Comparison of ENCODE assay signal across 8 cellular contexts in the genomic region with DNA sequence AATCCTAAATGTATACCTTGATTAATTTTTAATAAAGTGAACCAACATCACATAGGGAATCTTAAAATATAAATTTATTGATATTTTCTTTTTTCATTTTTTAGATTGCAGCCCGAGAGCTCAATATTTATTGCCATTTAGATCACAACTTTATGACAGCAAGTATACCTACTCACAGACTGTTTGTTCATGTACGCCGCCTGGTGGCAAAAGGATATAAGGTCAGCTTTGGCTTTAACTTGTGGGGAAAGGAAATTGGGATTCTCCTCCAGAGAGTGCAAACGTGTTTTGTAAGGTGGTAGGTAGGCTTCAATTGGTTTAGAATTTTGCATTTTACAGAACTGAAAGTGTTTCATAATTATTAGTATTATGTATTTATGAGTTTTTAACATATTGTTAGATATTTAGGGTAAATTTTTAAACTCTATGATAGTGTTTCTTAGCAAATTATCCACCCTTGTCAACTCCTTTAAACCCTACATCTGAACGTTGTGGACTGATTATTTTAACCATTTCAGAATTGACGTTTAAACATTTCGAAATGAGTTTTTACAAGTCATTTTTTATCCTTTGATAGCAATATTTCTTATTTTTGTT. TPM values are rescaled to one million over a fixed set of nuclear protein-coding genes. Genes with fewer than 3 reads are reported as not detected.
A peak's percentile ranks its signal among the peaks of the same experiment; 100 is the strongest.
DNase-seq lines count a peak whose midpoint lies in the region; ATAC-seq and TF ChIP-seq lines count a peak whose summit lies in the region.

No MANE protein-coding gene starts in this region.

- no peak overlapping the region for H3K9ac ChIP-seq in neural progenitor cell

- TF ChIP-seq CTCF in GM12801 (IDR thresholded peaks at IDR 0.05; ENCODE audit: extremely low read depth, insufficient read length): peak; percentile 59
- peak; percentile 36 to 93 (median 90) for TF ChIP-seq CTCF in Peyer's patch (IDR thresholded peaks at IDR 0.05)
- TF ChIP-seq CTCF in neural progenitor cell (IDR thresholded peaks at IDR 0.05): peak; percentile 87
- peak; percentile 66 to 69 for TF ChIP-seq CTCF in tibial artery (IDR thresholded peaks at IDR 0.05)

- H3K79me2 ChIP-seq in neural progenitor cell (ENCODE audit: low read depth): no peaks in the 10 kb centered on the region

- H3K27me3 ChIP-seq in Peyer's patch (no peaks in the 10 kb centered on the region), neural progenitor cell (no peaks in the 10 kb centered on the region), tibial artery (no peaks in the 10 kb centered on the region)

- intact Hi-C loops in tibial artery (cut with DNase I; ENCODE audit: low total_unique reads): no loop called here

- H3K4me3 ChIP-seq in Peyer's patch (no peak overlapping the region), neural progenitor cell (no peak overlapping the region), tibial artery (no peak overlapping the region)

- DNase-seq in HuH-7 (ENCODE audit: low spot score) (peak; percentile 64), Peyer's patch (peak; percentile 63 to 88 (median 67)), fibroblast of gingiva (ENCODE audit: low read depth) (peak; percentile 64), neural progenitor cell (ENCODE audit: low spot score) (peak; percentile 82), tibial artery (peak; percentile 73 to 75)
- DNase-seq in activated T-cell treated with anti-CD3 and anti-CD28 coated beads, Interleukin-2, amount 50 U/mL, for 48 hours: peak; percentile 73 to 78

- no peak for TF ChIP-seq POLR2A in Peyer's patch (IDR thresholded peaks at IDR 0.05)

- H3K4me2 ChIP-seq in neural progenitor cell: no peak overlapping the region

- H2AFZ ChIP-seq in neural progenitor cell (replicated peaks): no peak overlapping the region

- H3K27ac Mint-ChIP-seq in neural progenitor cell: no peak overlapping the region

- no peak for ATAC-seq in HG03097 (IDR thresholded peaks at IDR 0.05; ENCODE audit: low FRiP score, unreplicated experiment)

- H3F3A ChIP-seq in neural progenitor cell (ENCODE audit: low read depth): peaks cover 10% of the 10 kb centered on the region

- H3K36me3 Mint-ChIP-seq in neural progenitor cell: peaks cover 13% of the 10 kb centered on the region

- no peak overlapping the region for H3K4me3 Mint-ChIP-seq in neural progenitor cell

- H3K9me3 ChIP-seq in Peyer's patch (no peaks in the 10 kb centered on the region), neural progenitor cell (ENCODE audit: low read depth) (no peaks in the 10 kb centered on the region), tibial artery (no peaks in the 10 kb centered on the region)

- H3K4me1 Mint-ChIP-seq in neural progenitor cell: no peaks in the 10 kb centered on the region

- no peak overlapping the region for H3K27ac ChIP-seq in Peyer's patch
- no peak overlapping the region for H3K27ac ChIP-seq in neural progenitor cell
- no peak overlapping the region for H3K27ac ChIP-seq in tibial artery

- H3K4me1 ChIP-seq in Peyer's patch: no peaks in the 10 kb centered on the region
- no peaks in the 10 kb centered on the region for H3K4me1 ChIP-seq in neural progenitor cell
- H3K4me1 ChIP-seq in tibial artery: no peaks in the 10 kb centered on the region

- no peaks in the 10 kb centered on the region for H3K9me3 Mint-ChIP-seq in neural progenitor cell

- no peaks in the 10 kb centered on the region for H3K27me3 Mint-ChIP-seq in neural progenitor cell (ENCODE audit: insufficient read depth, low read depth)

- no peaks in the 10 kb centered on the region for H4K20me1 ChIP-seq in neural progenitor cell (ENCODE audit: low read depth)

- peaks cover 0 to 32% (median 0%) of the 10 kb centered on the region in 3 donors for H3K36me3 ChIP-seq in Peyer's patch
- H3K36me3 ChIP-seq in neural progenitor cell: no peaks in the 10 kb centered on the region
- peaks cover 13 to 63% (median 50%) of the 10 kb centered on the region in 3 donors for H3K36me3 ChIP-seq in tibial artery

RNA-seq across cellular contexts. Expression of a gene that starts 17.5 kb away (rescaled TPM):
- total RNA-seq in Peyer's patch (10 to 100 TPM; 19.5 to 42.6 (median 24.9) TPM), neural progenitor cell (ENCODE audit: low replicate concordance) (107 and 128 TPM in 2 replicates)

RNA-seq across cellular contexts. Expression of a gene that starts 17.8 kb away (rescaled TPM):
- total RNA-seq in Peyer's patch: 10 to 100 TPM; 14.5 to 27.2 (median 21.5) TPM
- 16.6 and 26.1 TPM in 2 replicates for total RNA-seq in neural progenitor cell (ENCODE audit: low replicate concordance)
